ENCODE assay signal across 21 cellular contexts in genomic region chr1:207647966-207648906, GRCh38. TPM values are rescaled to one million over a fixed set of nuclear protein-coding genes. Genes with fewer than 3 reads are reported as not detected.
DNase-seq lines count a peak whose midpoint lies in the region; ATAC-seq and TF ChIP-seq lines count a peak whose summit lies in the region.
"Had no signal": no experiment of that assay in that cellular context is flagged by ENCODE, and none has a peak within 500 bp of the region (broad histone marks: within the 10 kb centered on the region; RNA-seq: fewer than 3 reads in every experiment).

No MANE protein-coding gene starts in this region.

- TF ChIP-seq POLR2A in esophagus muscularis mucosa (IDR thresholded peaks at IDR 0.05; ENCODE audit: low read depth) (no peak), breast epithelium (IDR thresholded peaks at IDR 0.05) (no peak), gastroesophageal sphincter (IDR thresholded peaks at IDR 0.05) (no peak)

- intact Hi-C loops in esophagus muscularis mucosa (cut with DNase I) (no loop called here), breast epithelium (cut with DNase I; ENCODE audit: low total_unique reads) (no loop called here)

- no peak overlapping the region for H3K9ac ChIP-seq in OCI-LY3 (ENCODE audit: low read length)

- H3K27me3 ChIP-seq in OCI-LY3 (ENCODE audit: low read depth, low read length) (peaks cover 29% of the 10 kb centered on the region), esophagus muscularis mucosa (no peaks in the 10 kb centered on the region), breast epithelium (no peaks in the 10 kb centered on the region), gastroesophageal sphincter (no peaks in the 10 kb centered on the region)

- no peak for TF ChIP-seq CTCF in OCI-LY3 (IDR thresholded peaks at IDR 0.05; ENCODE audit: low read depth, low read length)
- TF ChIP-seq CTCF in esophagus muscularis mucosa (IDR thresholded peaks at IDR 0.05): no peak
- no peak for TF ChIP-seq CTCF in breast epithelium (IDR thresholded peaks at IDR 0.05)
- no peak for TF ChIP-seq CTCF in gastroesophageal sphincter (IDR thresholded peaks at IDR 0.05)

- 65% methylated on average over 5 of the region's 5 CpGs for WGBS in esophagus muscularis mucosa
- WGBS in gastroesophageal sphincter (ENCODE audit: low coverage in 1 of 2), 2 donors: 31 to 68% methylated on average over 3 to 4 of the region's 5 CpGs

- ATAC-seq in gastroesophageal sphincter: no peak
- ATAC-seq: HepG2, Panc1, T-cell had no signal

- TF ChIP-seq EP300 in esophagus muscularis mucosa (IDR thresholded peaks at IDR 0.05): no peak
- TF ChIP-seq EP300 in gastroesophageal sphincter (IDR thresholded peaks at IDR 0.05): no peak

- H4K20me1 ChIP-seq in OCI-LY3 (ENCODE audit: insufficient read depth, low read length): no peaks in the 10 kb centered on the region

- H3K4me1 ChIP-seq in OCI-LY3 (ENCODE audit: low read length) (peaks cover 59% of the 10 kb centered on the region), esophagus muscularis mucosa (peaks cover 8 to 17% (median 16%) of the 10 kb centered on the region in 4 donors), breast epithelium (no peaks in the 10 kb centered on the region), gastroesophageal sphincter (peaks cover 0 to 16% (median 0%) of the 10 kb centered on the region in 3 donors)

- peak overlapping the region; percentile 39 for H3K4me2 ChIP-seq in OCI-LY3 (ENCODE audit: low read length)

- H3K9me3 ChIP-seq in OCI-LY3 (ENCODE audit: insufficient read depth, low read length) (no peaks in the 10 kb centered on the region), esophagus muscularis mucosa (no peaks in the 10 kb centered on the region), breast epithelium (no peaks in the 10 kb centered on the region), gastroesophageal sphincter (no peaks in the 10 kb centered on the region)

- no peaks in the 10 kb centered on the region for H3K79me2 ChIP-seq in OCI-LY3 (ENCODE audit: low read length)

- no peak overlapping the region for H2AFZ ChIP-seq in OCI-LY3 (ENCODE audit: low read depth, low read length)

- H3K4me3 ChIP-seq in OCI-LY3 (ENCODE audit: low read length) (no peak overlapping the region), esophagus muscularis mucosa (no peak overlapping the region), breast epithelium (no peak overlapping the region), gastroesophageal sphincter (no peak overlapping the region)

- H3K36me3 ChIP-seq in OCI-LY3 (replicated peaks; ENCODE audit: low read depth, low read length) (no peaks in the 10 kb centered on the region), esophagus muscularis mucosa (no peaks in the 10 kb centered on the region), breast epithelium (no peaks in the 10 kb centered on the region), gastroesophageal sphincter (no peaks in the 10 kb centered on the region)

- peak; percentile 22 for DNase-seq in NCI-H748 (lab: John Stamatoyannopoulos, UW; ENCODE audit: unreplicated experiment)
- no peak for DNase-seq in NCI-H748 treated with DMSO at 0.1 percent for 48 hours (lab: John Stamatoyannopoulos, UW)
- peak; percentile 21 for DNase-seq in esophagus muscularis mucosa (ENCODE audit: extremely low spot score)
- no peak for DNase-seq in NCI-H524 (lab: John Stamatoyannopoulos, UW)
- no peak for DNase-seq in breast epithelium (ENCODE audit: low spot score in 2 of 2)
- DNase-seq: H7, NCI-H1048, NCI-H187 treated with DMSO at 0.1 percent for 48 hours, NCI-H510A, SHP77, T-cell had no signal

- H3K27ac ChIP-seq in OCI-LY3 (ENCODE audit: low read length): no peak overlapping the region
- no peak overlapping the region for H3K27ac ChIP-seq in esophagus muscularis mucosa (replicated peaks in 1 of 4)
- no peak overlapping the region for H3K27ac ChIP-seq in breast epithelium
- no peak overlapping the region for H3K27ac ChIP-seq in gastroesophageal sphincter
- H3K27ac ChIP-seq: RWPE1 had no signal

RNA-seq across cellular contexts. Expression of gene CR1L, which starts 3.3 kb away (rescaled TPM):
- not detected for total RNA-seq in esophagus muscularis mucosa
- total RNA-seq in breast epithelium: not detected
- total RNA-seq in gastroesophageal sphincter: not detected
- total RNA-seq: A172, H7, HepG2, HT1080, LHCN-M2, MCF 10A, SK-MEL-5 had no signal

Comparison
In these comparisons a context has a peak if more than half of its experiments do, and no peak if none do; other contexts are left out.
1. DNase-seq: peak in NCI-H748 (single experiment) and esophagus muscularis mucosa (single experiment); none in NCI-H748 treated with DMSO at 0.1 percent for 48 hours (single experiment), NCI-H524 (0 of 2) and breast epithelium (0 of 2).